8 cellular contexts compared by ENCODE assay signal in the genomic region with DNA sequence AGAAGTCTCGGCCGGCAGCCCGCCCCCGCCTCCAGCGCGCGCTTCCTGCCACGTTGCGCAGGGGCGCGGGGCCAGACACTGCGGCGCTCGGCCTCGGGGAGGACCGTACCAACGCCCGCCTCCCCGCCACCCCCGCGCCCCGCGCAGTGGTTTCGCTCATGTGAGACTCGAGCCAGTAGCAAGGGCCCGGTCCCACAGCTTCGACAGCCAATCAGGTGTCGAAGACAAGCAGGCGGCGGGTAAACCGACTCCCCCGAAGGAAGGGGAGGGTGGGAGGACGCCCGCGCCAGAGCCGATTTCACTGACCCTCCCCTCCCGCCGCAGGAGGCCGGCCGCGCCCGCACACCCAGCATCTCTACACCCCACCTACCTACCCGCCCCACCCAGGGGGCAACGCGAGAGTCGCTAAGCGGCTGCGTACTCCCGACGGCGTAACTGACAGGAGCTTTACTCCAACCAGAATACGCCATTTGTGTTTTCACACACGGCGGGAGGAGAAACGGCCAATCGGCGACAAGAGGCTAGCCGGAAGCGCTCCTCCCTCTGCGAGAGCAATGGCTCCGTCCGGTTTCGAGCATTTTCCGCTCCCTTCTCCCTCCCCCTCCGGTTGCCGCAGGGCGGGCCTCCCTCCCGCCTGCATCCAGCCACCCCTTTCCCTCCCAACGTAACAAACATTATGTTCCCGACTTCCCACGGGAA. TPM values are rescaled to one million over a fixed set of nuclear protein-coding genes. Genes with fewer than 3 reads are reported as not detected.
A peak's percentile ranks its signal among the peaks of the same experiment; 100 is the strongest.
DNase-seq lines count a peak whose midpoint lies in the region; ATAC-seq and TF ChIP-seq lines count a peak whose summit lies in the region.

No MANE protein-coding gene starts in this region.

- H3K36me3 ChIP-seq in GM06990 (ENCODE audit: control insufficient read depth, insufficient read depth, low read length) (peaks cover 1% of the 10 kb centered on the region; the same call in 1 of the 2 replicates), SK-N-SH (replicated peaks in 1 of 2; ENCODE audit: control insufficient read depth in 1 of 2, insufficient read depth in 2 of 2, low read length in 1 of 2) (peaks cover 36% of the 10 kb centered on the region in 2 experiments), suprapubic skin (peaks cover 10% of the 10 kb centered on the region)

- ATAC-seq in HG02610 (IDR thresholded peaks at IDR 0.05; ENCODE audit: unreplicated experiment), result peak; percentile 79
- ATAC-seq in activated naive CD4-positive, alpha-beta T cell treated with anti-CD3 and anti-CD28 coated beads, Interleukin-2, amount 50 U/mL, for 72 hours, result peak; percentile 76 to 77

- CTCF ChIA-PET in SK-N-SH (lab: Yijun Ruan, JAX), result interaction anchor here (0.6 to 2.3 kb wide), 4 partner anchors 13 to 743 kb away, joined by 3 to 8 read pairs (median 6); no protein-coding TSS in a partner anchor

- no peak overlapping the region for H2AFZ ChIP-seq in SK-N-SH (ENCODE audit: low read depth)

- H3K4me3 ChIP-seq in GM06990 (replicated peaks; ENCODE audit: low read depth, low read length) (peak overlapping the region; percentile 83), SK-N-SH (ENCODE audit: low read depth in 2 of 2, low read length in 1 of 2) (peak overlapping the region; percentile 85 to 98), suprapubic skin (peak overlapping the region; percentile 89)

- POLR2A ChIA-PET in SK-N-SH (lab: Yijun Ruan, JAX), result interaction anchor here (0.5 to 3.5 kb wide), 19 partner anchors 9 to 730 kb away, joined by 3 to 39 read pairs (median 3); partner anchors contain the start of genes OGG1 and THUMPD3

- under 1% methylated on average over 27 of the region's 71 CpGs for WGBS in SK-N-SH (ENCODE audit: low lambda C conversion rate)
- WGBS in suprapubic skin, result 0% methylated on average over 19 of the region's 71 CpGs

- H3K9me3 ChIP-seq in SK-N-SH, result no peaks in the 10 kb centered on the region
- no peaks in the 10 kb centered on the region for H3K9me3 ChIP-seq in suprapubic skin

- H3F3A ChIP-seq in SK-N-SH (replicated peaks; ENCODE audit: insufficient read depth), result peaks cover 47% of the 10 kb centered on the region

- H3K9me3 Mint-ChIP-seq in activated naive CD4-positive, alpha-beta T cell treated with anti-CD3 and anti-CD28 coated beads, Interleukin-2, amount 50 U/mL, for 72 hours, result no peaks in the 10 kb centered on the region

- peak overlapping the region; percentile 95 for H3K9ac ChIP-seq in SK-N-SH

- TF ChIP-seq POLR2A in suprapubic skin (IDR thresholded peaks at IDR 0.05), result no peak

- H3K79me2 ChIP-seq in SK-N-SH (ENCODE audit: insufficient read depth), result peaks cover 87% of the 10 kb centered on the region

- H3K27ac ChIP-seq in SK-N-SH (ENCODE audit: low read depth in 2 of 2, low read length in 1 of 2) (peak overlapping the region; percentile 96 to 99), suprapubic skin (peak overlapping the region; percentile 100)

- TF ChIP-seq EP300 in SK-N-SH (IDR thresholded peaks at IDR 0.05; ENCODE audit: borderline replicate concordance in 1 of 2, low read depth in 1 of 2, low read length in 1 of 2) (peak; percentile 13 to 41; a peak in 3 of 4 replicates), suprapubic skin (IDR thresholded peaks at IDR 0.05) (no peak)

- H3K27me3 ChIP-seq in GM06990 (replicated peaks; ENCODE audit: control insufficient read depth, insufficient read depth, low read length), result no peaks in the 10 kb centered on the region
- H3K27me3 ChIP-seq in SK-N-SH (ENCODE audit: insufficient read depth), result no peaks in the 10 kb centered on the region
- H3K27me3 ChIP-seq in suprapubic skin, result no peaks in the 10 kb centered on the region

- no peaks in the 10 kb centered on the region for H3K9me2 ChIP-seq in SK-N-SH

- H3K4me1 ChIP-seq in SK-N-SH (ENCODE audit: control insufficient read depth in 1 of 2, insufficient read depth in 2 of 2, low read depth in 1 of 2, low read length in 1 of 2) (peaks cover 24 to 34% of the 10 kb centered on the region in 2 experiments; a peak in 3 of 4 replicates), suprapubic skin (peaks cover 73% of the 10 kb centered on the region)

- peak overlapping the region; percentile 90 for H3K4me2 ChIP-seq in SK-N-SH

- TF ChIP-seq CTCF in GM06990 (IDR thresholded peaks at IDR 0.05; ENCODE audit: insufficient read depth, low read length, poor library complexity, severe bottlenecking) (no peak), SK-N-SH (IDR thresholded peaks at IDR 0.05) (no peak), suprapubic skin (IDR thresholded peaks at IDR 0.05) (no peak)

- peaks cover 33 to 52% of the 10 kb centered on the region in 2 donors for H3K36me3 Mint-ChIP-seq in activated naive CD4-positive, alpha-beta T cell treated with anti-CD3 and anti-CD28 coated beads, Interleukin-2, amount 50 U/mL, for 72 hours

- H4K20me1 ChIP-seq in SK-N-SH (ENCODE audit: insufficient read depth), result peaks cover 76% of the 10 kb centered on the region

- peak overlapping the region; percentile 96 to 99 for H3K27ac Mint-ChIP-seq in activated naive CD4-positive, alpha-beta T cell treated with anti-CD3 and anti-CD28 coated beads, Interleukin-2, amount 50 U/mL, for 72 hours

- DNase-seq in GM06990 (ENCODE audit: extremely low read depth, insufficient read length) (peak; percentile 99), NCI-H1092 (lab: John Stamatoyannopoulos, UW) (peak; percentile 98), SK-N-SH (peak; percentile 91), glomerular endothelial cell (ENCODE audit: extremely low read depth, low read depth, low spot score) (peak; percentile 95), nucleus accumbens (lab: John Stamatoyannopoulos, UW) (peak; percentile 94 to 100 (median 99)), suprapubic skin (ENCODE audit: low spot score in 2 of 2) (peak; percentile 99 to 100)
- DNase-seq in activated naive CD4-positive, alpha-beta T cell treated with anti-CD3 and anti-CD28 coated beads, Interleukin-2, amount 50 U/mL, for 72 hours (ENCODE audit: low spot score in 2 of 2), result peak; percentile 99

- TF ChIP-seq RAD21 in SK-N-SH (IDR thresholded peaks at IDR 0.05; ENCODE audit: low read length), result no peak

TF ChIP-seq in SK-N-SH, 30 proteins besides CTCF, POLR2A, EP300 and RAD21 (continues in another document):
- TF ChIP-seq, protein P1, sequence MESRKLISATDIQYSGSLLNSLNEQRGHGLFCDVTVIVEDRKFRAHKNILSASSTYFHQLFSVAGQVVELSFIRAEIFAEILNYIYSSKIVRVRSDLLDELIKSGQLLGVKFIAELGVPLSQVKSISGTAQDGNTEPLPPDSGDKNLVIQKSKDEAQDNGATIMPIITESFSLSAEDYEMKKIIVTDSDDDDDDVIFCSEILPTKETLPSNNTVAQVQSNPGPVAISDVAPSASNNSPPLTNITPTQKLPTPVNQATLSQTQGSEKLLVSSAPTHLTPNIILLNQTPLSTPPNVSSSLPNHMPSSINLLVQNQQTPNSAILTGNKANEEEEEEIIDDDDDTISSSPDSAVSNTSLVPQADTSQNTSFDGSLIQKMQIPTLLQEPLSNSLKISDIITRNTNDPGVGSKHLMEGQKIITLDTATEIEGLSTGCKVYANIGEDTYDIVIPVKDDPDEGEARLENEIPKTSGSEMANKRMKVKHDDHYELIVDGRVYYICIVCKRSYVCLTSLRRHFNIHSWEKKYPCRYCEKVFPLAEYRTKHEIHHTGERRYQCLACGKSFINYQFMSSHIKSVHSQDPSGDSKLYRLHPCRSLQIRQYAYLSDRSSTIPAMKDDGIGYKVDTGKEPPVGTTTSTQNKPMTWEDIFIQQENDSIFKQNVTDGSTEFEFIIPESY (IDR thresholded peaks at IDR 0.05; ENCODE audit: borderline replicate concordance, low read depth), result peak; percentile 95
- TF ChIP-seq NFIC (IDR thresholded peaks at IDR 0.05; ENCODE audit: borderline replicate concordance) (peak; percentile 41), USF2 (IDR thresholded peaks at IDR 0.05; ENCODE audit: borderline replicate concordance, low read depth, low read length) (no peak), NRF1 (IDR thresholded peaks at IDR 0.05; ENCODE audit: low read depth, low read length) (peak; percentile 51), FOSL2 (IDR thresholded peaks at IDR 0.05; ENCODE audit: borderline replicate concordance, low read depth) (no peak), RFX5 (IDR thresholded peaks at IDR 0.05; ENCODE audit: low read length) (peak; percentile 45; the same call in 1 of the 2 replicates), TAF1 (IDR thresholded peaks at IDR 0.05; ENCODE audit: borderline replicate concordance, low read depth, low read length) (no peak), POLR2AphosphoS5 (IDR thresholded peaks at IDR 0.05; ENCODE audit: low read depth, low read length) (no peak), TEAD4 (IDR thresholded peaks at IDR 0.05; ENCODE audit: borderline replicate concordance, insufficient read depth) (no peak), YY1 (IDR thresholded peaks at IDR 0.05; ENCODE audit: low read depth) (peak; percentile 88)
- TF ChIP-seq, protein P2, sequence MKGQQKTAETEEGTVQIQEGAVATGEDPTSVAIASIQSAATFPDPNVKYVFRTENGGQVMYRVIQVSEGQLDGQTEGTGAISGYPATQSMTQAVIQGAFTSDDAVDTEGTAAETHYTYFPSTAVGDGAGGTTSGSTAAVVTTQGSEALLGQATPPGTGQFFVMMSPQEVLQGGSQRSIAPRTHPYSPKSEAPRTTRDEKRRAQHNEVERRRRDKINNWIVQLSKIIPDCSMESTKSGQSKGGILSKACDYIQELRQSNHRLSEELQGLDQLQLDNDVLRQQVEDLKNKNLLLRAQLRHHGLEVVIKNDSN (IDR thresholded peaks at IDR 0.05; ENCODE audit: borderline replicate concordance, low read depth), result no peak

RNA-seq across cellular contexts. Expression of gene SETD5, which starts 0.6 kb away (rescaled TPM):
- 32.3 and 39.5 TPM in 2 replicates for polyA plus RNA-seq in SK-N-SH (2012; rRNA removed)
- polyA plus RNA-seq in SK-N-SH (2012; cell fraction: cytosol; rRNA removed), result 29.8 and 30.6 TPM in 2 replicates
- polyA plus RNA-seq in SK-N-SH (2012; cell fraction: nucleus; rRNA removed), result 105 and 136 TPM in 2 replicates
- 100 to 1,000 TPM; 158 to 170 TPM for total RNA-seq in activated naive CD4-positive, alpha-beta T cell treated with anti-CD3 and anti-CD28 coated beads, Interleukin-2, amount 50 U/mL, for 72 hours
- total RNA-seq in glomerular endothelial cell (58.8 and 88.4 TPM in 2 replicates), suprapubic skin (100 to 1,000 TPM in 2 of 4 donors, 10 to 100 TPM in 2; 72.5 to 272 (median 108) TPM)

RNA-seq across cellular contexts. Expression of gene THUMPD3, which starts 33.9 kb away (rescaled TPM):
- 27.1 and 34.2 TPM in 2 replicates for polyA plus RNA-seq in SK-N-SH (2012; rRNA removed)
- 39.1 and 41.2 TPM in 2 replicates for polyA plus RNA-seq in SK-N-SH (2012; cell fraction: cytosol; rRNA removed)
- 19.1 and 30.7 TPM in 2 replicates for polyA plus RNA-seq in SK-N-SH (2012; cell fraction: nucleus; rRNA removed)
- total RNA-seq in activated naive CD4-positive, alpha-beta T cell treated with anti-CD3 and anti-CD28 coated beads, Interleukin-2, amount 50 U/mL, for 72 hours, result 10 to 100 TPM; 61.6 to 62.0 TPM
- total RNA-seq in glomerular endothelial cell (16.6 and 23.8 TPM in 2 replicates), suprapubic skin (10 to 100 TPM; 14.2 to 39.0 (median 27.5) TPM)

Comparison
In these comparisons a context has a peak if more than half of its experiments do, and no peak if none do; other contexts are left out.
1. Peak in every context shown above with its lines: DNase-seq, ATAC-seq, H3K4me3 ChIP-seq and H3K27ac ChIP-seq.